In genomic region chr5:124420952-124421351, GRCh38 we compare ENCODE assay signal across 15 cellular contexts.
DNase-seq lines count a peak whose midpoint lies in the region; ATAC-seq and TF ChIP-seq lines count a peak whose summit lies in the region.
"Had no signal": no experiment of that assay in that cellular context is flagged by ENCODE, and none has a peak within 500 bp of the region (broad histone marks: within the 10 kb centered on the region; RNA-seq: fewer than 3 reads in every experiment).

No MANE protein-coding gene starts in this region.

- no peaks in the 10 kb centered on the region for H3K9me2 ChIP-seq in DOHH2 (replicated peaks; ENCODE audit: control insufficient read depth, low read length)

- H3K4me3 ChIP-seq in DOHH2 (ENCODE audit: low read length), result no peak overlapping the region
- no peak overlapping the region for H3K4me3 ChIP-seq in OCI-LY3 (ENCODE audit: low read length)
- no peak overlapping the region for H3K4me3 ChIP-seq in spleen
- H3K4me3 ChIP-seq: GM12878, GM23338 had no signal

- no peaks in the 10 kb centered on the region for H3K79me2 ChIP-seq in DOHH2 (ENCODE audit: control insufficient read depth, low read length)
- no peaks in the 10 kb centered on the region for H3K79me2 ChIP-seq in OCI-LY3 (ENCODE audit: low read length)

- DNase-seq in spleen (peak; percentile 55), epidermal melanocyte (ENCODE audit: insufficient read length, low spot score) (no peak)
- no peak for DNase-seq in activated CD4-positive, alpha-beta T cell treated with anti-CD3 and anti-CD28 coated beads for 48 hours
- DNase-seq: ACHN; C1 segment of cervical spinal cord; Calu3; CD4-positive, alpha-beta T cell; DMS 273 treated with DMSO at 0.1 percent for 48 hours; H7 had no signal

- peak; percentile 32 for ATAC-seq in GM21526 (IDR thresholded peaks at IDR 0.05; ENCODE audit: low FRiP score, unreplicated experiment)
- ATAC-seq in GM21360 (IDR thresholded peaks at IDR 0.05; ENCODE audit: unreplicated experiment), result no peak
- ATAC-seq: GM12878, GM23338 had no signal

- H3K27me3 ChIP-seq in DOHH2 (ENCODE audit: control insufficient read depth, low read length) (no peaks in the 10 kb centered on the region), OCI-LY3 (ENCODE audit: low read depth, low read length) (no peaks in the 10 kb centered on the region), spleen (replicated peaks in 1 of 7) (no peaks in the 10 kb centered on the region)

- peak overlapping the region; percentile 9; the same call in 1 of the 2 replicates for H3K27ac ChIP-seq in DOHH2 (ENCODE audit: low read depth, low read length)
- H3K27ac ChIP-seq in OCI-LY3 (ENCODE audit: low read length), result 0 out of 2 replicates have a peak overlapping the region, but pooled peaks have one; percentile 1
- no peak overlapping the region for H3K27ac ChIP-seq in spleen

- H3K9me3 ChIP-seq in DOHH2 (ENCODE audit: control insufficient read depth, insufficient read depth, low read length) (no peaks in the 10 kb centered on the region), OCI-LY3 (ENCODE audit: insufficient read depth, low read length) (0 out of 2 replicates have a peak, but pooled peaks cover 3% of the 10 kb centered on the region), spleen (peaks cover 0 to 47% (median 29%) of the 10 kb centered on the region in 8 donors)

- 0 out of 2 replicates have a peak overlapping the region, but pooled peaks have one; percentile 7 for H2AFZ ChIP-seq in OCI-LY3 (ENCODE audit: low read depth, low read length)
- H2AFZ ChIP-seq: GM23338 had no signal

- no peaks in the 10 kb centered on the region for H4K20me1 ChIP-seq in DOHH2 (ENCODE audit: control insufficient read depth, insufficient read depth, low read depth, low read length)
- no peaks in the 10 kb centered on the region for H4K20me1 ChIP-seq in OCI-LY3 (ENCODE audit: insufficient read depth, low read length)

- TF ChIP-seq CTCF in DOHH2 (IDR thresholded peaks at IDR 0.05; ENCODE audit: low read depth, low read length, poor library complexity, severe bottlenecking) (no peak), OCI-LY3 (IDR thresholded peaks at IDR 0.05; ENCODE audit: low read depth, low read length) (no peak), spleen (IDR thresholded peaks at IDR 0.05 in 8 of 11, conservative IDR thresholded peaks at IDR 0.05 in 3 of 11) (no peak)

- no peak for TF ChIP-seq POLR2A in spleen (IDR thresholded peaks at IDR 0.05)

- 47 to 83% (median 48%) methylated on average over 1 to 2 of the region's 2 CpGs for WGBS in spleen, 5 donors

- H3K4me1 ChIP-seq in DOHH2 (ENCODE audit: control insufficient read depth, low read length) (peaks cover 43% of the 10 kb centered on the region), OCI-LY3 (ENCODE audit: low read length) (peaks cover 10% of the 10 kb centered on the region), spleen (peaks cover 0 to 24% (median 0%) of the 10 kb centered on the region in 6 donors)

- H3F3A ChIP-seq in DOHH2 (ENCODE audit: control insufficient read depth, insufficient read depth), result 0 out of 2 replicates have a peak, but pooled peaks cover 3% of the 10 kb centered on the region

- peak overlapping the region; percentile 41 for H3K4me2 ChIP-seq in DOHH2 (ENCODE audit: low read length)
- no peak overlapping the region for H3K4me2 ChIP-seq in OCI-LY3 (ENCODE audit: low read length)
- H3K4me2 ChIP-seq: GM23338 had no signal

- H3K36me3 ChIP-seq in DOHH2 (ENCODE audit: control insufficient read depth, low read length) (no peaks in the 10 kb centered on the region), OCI-LY3 (replicated peaks; ENCODE audit: low read depth, low read length) (peaks cover 3% of the 10 kb centered on the region), spleen (no peaks in the 10 kb centered on the region)

- intact Hi-C loops in spleen (cut with DNase I; ENCODE audit: low total_unique reads), result no loop called here

- no peak overlapping the region for H3K9ac ChIP-seq in OCI-LY3 (ENCODE audit: low read length)

Comparison
In these comparisons a context has a peak if more than half of its experiments do, and no peak if none do; other contexts are left out.
1. H3K27ac ChIP-seq: peak in DOHH2 (single experiment) and OCI-LY3 (single experiment); none in spleen (0 of 8).